ENCODE assay signal across 8 cellular contexts in genomic region chr14:103207038-103207403, GRCh38.
A peak's percentile ranks its signal among the peaks of the same experiment; 100 is the strongest.
DNase-seq lines count a peak whose midpoint lies in the region; ATAC-seq and TF ChIP-seq lines count a peak whose summit lies in the region.

No MANE protein-coding gene starts in this region.

- no peak for TF ChIP-seq CTCF in dorsolateral prefrontal cortex (IDR thresholded peaks at IDR 0.05 in 54 of 56, conservative IDR thresholded peaks at IDR 0.05 in 2 of 56; ENCODE audit: low read depth in 1 of 56, partially characterized antibody in 56 of 56)

- peaks cover 3 to 18% (median 13%) of the 10 kb centered on the region in 5 donors for H3K9me3 ChIP-seq in subcutaneous abdominal adipose tissue (ENCODE audit: control insufficient read depth in 5 of 5, low read length in 5 of 5)

- peaks cover 0 to 14% (median 10%) of the 10 kb centered on the region in 5 donors for H3K4me1 ChIP-seq in subcutaneous abdominal adipose tissue (ENCODE audit: control insufficient read depth in 5 of 5, insufficient read depth in 5 of 5, low read length in 5 of 5)

- peak overlapping the region in 57 of 59 donors; percentile 2 to 70 (median 51) for H3K4me3 ChIP-seq in dorsolateral prefrontal cortex
- peak overlapping the region; percentile 50 to 68 (median 55) for H3K4me3 ChIP-seq in subcutaneous abdominal adipose tissue (ENCODE audit: low read depth in 1 of 5, low read length in 5 of 5)

- H3K9ac ChIP-seq in subcutaneous abdominal adipose tissue (ENCODE audit: low read length in 5 of 5): no peak overlapping the region

- DNase-seq in HuH-7 (ENCODE audit: low spot score) (peak; percentile 72), dorsolateral prefrontal cortex (peak in 2 of 10 donors; percentile 9 to 38), left lobe of liver (ENCODE audit: low spot score) (peak; percentile 94), D341Med (ENCODE audit: low spot score) (no peak), hippocampal formation (lab: John Stamatoyannopoulos, UW) (no peak)
- no peak for DNase-seq in activated CD4-positive, alpha-beta T cell treated with anti-CD3 and anti-CD28 coated beads for 1 hour

- peak; percentile 79 for ATAC-seq in left lobe of liver
- ATAC-seq in HG03196 (IDR thresholded peaks at IDR 0.05; ENCODE audit: unreplicated experiment): no peak

- H3K27ac ChIP-seq in dorsolateral prefrontal cortex: no peak overlapping the region
- peak overlapping the region; percentile 70 for H3K27ac ChIP-seq in subcutaneous abdominal adipose tissue (ENCODE audit: low read depth, low read length)

- H3K27me3 ChIP-seq in dorsolateral prefrontal cortex (peaks cover 0 to 28% (median 4%) of the 10 kb centered on the region in 45 donors), subcutaneous abdominal adipose tissue (ENCODE audit: control insufficient read depth in 5 of 5, insufficient read depth in 4 of 5, low read length in 5 of 5) (peaks cover 2 to 39% (median 16%) of the 10 kb centered on the region in 5 donors)

- intact Hi-C loops in dorsolateral prefrontal cortex (cut with DNase I): no loop called here

- no peaks in the 10 kb centered on the region for H3K36me3 ChIP-seq in subcutaneous abdominal adipose tissue (ENCODE audit: control insufficient read depth in 5 of 5, insufficient read depth in 5 of 5, low read length in 5 of 5)

Comparison
In these comparisons a context has a peak if more than half of its experiments do, and no peak if none do; other contexts are left out.
1. DNase-seq: peak in HuH-7 (single experiment) and left lobe of liver (single experiment); none in activated CD4-positive, alpha-beta T cell treated with anti-CD3 and anti-CD28 coated beads for 1 hour (single experiment), D341Med (single experiment) and hippocampal formation (0 of 2).